ENCODE assay signal across 8 cellular contexts in genomic region chr14:39430762-39431415, GRCh38. TPM values are rescaled to one million over a fixed set of nuclear protein-coding genes. Genes with fewer than 3 reads are reported as not detected.
DNase-seq lines count a peak whose midpoint lies in the region; ATAC-seq and TF ChIP-seq lines count a peak whose summit lies in the region.

No MANE protein-coding gene starts in this region.

- peaks cover 35 to 59% (median 58%) of the 10 kb centered on the region in 4 donors for H3K4me1 ChIP-seq in esophagus muscularis mucosa

- H3K27ac Mint-ChIP-seq in osteocyte (ENCODE audit: unreplicated experiment): peak overlapping the region; percentile 87

- peaks cover 45% of the 10 kb centered on the region for H3K4me1 Mint-ChIP-seq in osteocyte (ENCODE audit: unreplicated experiment)

- TF ChIP-seq POLR2A in esophagus muscularis mucosa (IDR thresholded peaks at IDR 0.05; ENCODE audit: low read depth): no peak

- H3K36me3 Mint-ChIP-seq in osteocyte (ENCODE audit: unreplicated experiment): no peaks in the 10 kb centered on the region

- H3K27me3 ChIP-seq in esophagus muscularis mucosa: no peaks in the 10 kb centered on the region

- intact Hi-C loops in esophagus muscularis mucosa (cut with DNase I): loop anchor here (5.0 kb wide), 2 partner anchors 259 to 324 kb away; partner anchors contain the start of gene TRAPPC6B

- DNase-seq in ELR (ENCODE audit: low read depth): peak; percentile 54
- peak; percentile 28 for DNase-seq in SW480 (ENCODE audit: low spot score)
- DNase-seq in esophagus muscularis mucosa (ENCODE audit: extremely low spot score): no peak
- no peak for DNase-seq in osteocyte (ENCODE audit: extremely low spot score, unreplicated experiment)
- no peak for DNase-seq in NCI-H2029 treated with DMSO at 0.1 percent for 48 hours (lab: John Stamatoyannopoulos, UW)
- no peak for DNase-seq in globus pallidus (ENCODE audit: low spot score)

- ATAC-seq in HG02610 (IDR thresholded peaks at IDR 0.05; ENCODE audit: unreplicated experiment) (peak; percentile 0), GM18873 (IDR thresholded peaks at IDR 0.05; ENCODE audit: low FRiP score, unreplicated experiment) (no peak)

- no peaks in the 10 kb centered on the region for H3K27me3 Mint-ChIP-seq in osteocyte (ENCODE audit: unreplicated experiment)

- H3K36me3 ChIP-seq in esophagus muscularis mucosa: no peaks in the 10 kb centered on the region

- TF ChIP-seq EP300 in esophagus muscularis mucosa (IDR thresholded peaks at IDR 0.05): no peak

- no peaks in the 10 kb centered on the region for H3K9me3 Mint-ChIP-seq in osteocyte (ENCODE audit: unreplicated experiment)

- H3K27ac ChIP-seq in esophagus muscularis mucosa (replicated peaks in 1 of 4): peak overlapping the region; percentile 96 to 97 (median 97)

- H3K9me3 ChIP-seq in esophagus muscularis mucosa: no peaks in the 10 kb centered on the region

- WGBS in esophagus muscularis mucosa: 3% methylated on average over 16 of the region's 19 CpGs

- H3K4me3 Mint-ChIP-seq in osteocyte (ENCODE audit: unreplicated experiment): peak overlapping the region; percentile 92

- peak overlapping the region; percentile 76 to 92 (median 91) for H3K4me3 ChIP-seq in esophagus muscularis mucosa

- no peak for TF ChIP-seq CTCF in esophagus muscularis mucosa (IDR thresholded peaks at IDR 0.05)
- no peak for TF ChIP-seq CTCF in osteocyte (IDR thresholded peaks at IDR 0.05)

RNA-seq across cellular contexts. Expression of gene FBXO33, which starts 1.3 kb away (rescaled TPM):
- total RNA-seq in esophagus muscularis mucosa (10 to 100 TPM in 3 of 4 donors, 1 to 10 TPM in 1; 9.1 to 21.9 (median 12.8) TPM), osteocyte (9.8 and 10.0 TPM in 2 replicates)

Comparison
In these comparisons a context has a peak if more than half of its experiments do, and no peak if none do; other contexts are left out.
1. DNase-seq: peak in ELR (single experiment) and SW480 (single experiment); none in esophagus muscularis mucosa (single experiment), osteocyte (single experiment), NCI-H2029 treated with DMSO at 0.1 percent for 48 hours (single experiment) and globus pallidus (single experiment).